Comparison of ENCODE assay signal across 24 cellular contexts in genomic region chr2:33616873-33617272, GRCh38. TPM values are rescaled to one million over a fixed set of nuclear protein-coding genes. Genes with fewer than 3 reads are reported as not detected.
DNase-seq lines count a peak whose midpoint lies in the region; TF ChIP-seq lines count a peak whose summit lies in the region.
"Had no signal": no experiment of that assay in that cellular context is flagged by ENCODE, and none has a peak within 500 bp of the region (broad histone marks: within the 10 kb centered on the region; RNA-seq: fewer than 3 reads in every experiment).

No MANE protein-coding gene starts in this region.

- H3K4me1 ChIP-seq in KMS-11 (ENCODE audit: low read depth, poor library complexity, severe bottlenecking) = peaks cover 29% of the 10 kb centered on the region
- H3K4me1 ChIP-seq: breast epithelium, gastroesophageal sphincter, suprapubic skin had no signal

- no peaks in the 10 kb centered on the region for H3K36me3 ChIP-seq in KMS-11 (ENCODE audit: insufficient read depth)
- H3K36me3 ChIP-seq: breast epithelium, gastroesophageal sphincter, suprapubic skin had no signal

- H3K9ac ChIP-seq in KMS-11 = peak overlapping the region; percentile 6; the same call in 1 of the 2 replicates

- H3K27ac ChIP-seq in KMS-11 = peak overlapping the region; percentile 59
- H3K27ac ChIP-seq: breast epithelium, gastroesophageal sphincter, SK-N-MC, suprapubic skin had no signal

- H3K79me2 ChIP-seq in KMS-11 (ENCODE audit: insufficient read depth, low read depth) = no peaks in the 10 kb centered on the region

- no peaks in the 10 kb centered on the region for H4K20me1 ChIP-seq in KMS-11 (ENCODE audit: insufficient read depth)

- DNase-seq in H4 (ENCODE audit: low spot score) = peak; percentile 23
- DNase-seq in epithelial cell of esophagus (ENCODE audit: low read depth) = peak; percentile 23
- DNase-seq in NCI-H2029 (lab: John Stamatoyannopoulos, UW) = no peak
- DNase-seq in NCI-H1417 (lab: John Stamatoyannopoulos, UW) = no peak
- DNase-seq in hippocampal formation (lab: John Stamatoyannopoulos, UW) = no peak
- no peak for DNase-seq in dedifferentiated amniotic fluid mesenchymal stem cell (ENCODE audit: extremely low spot score)
- DNase-seq: activated CD4-positive, alpha-beta T cell treated with anti-CD3 and anti-CD28 coated beads, Interleukin-2, amount 10 ng/mL, durations not matched to agents 7 days and 5 days; activated naive CD4-positive, alpha-beta T cell treated with anti-CD3 and anti-CD28 coated beads for 36 hours; activated T-cell treated with anti-CD3 and anti-CD28 coated beads, Interleukin-2, amount 50 U/mL, for 72 hours; effector memory CD4-positive, alpha-beta T cell; H9; islet precursor cell; KG1; MV-4-11; natural killer cell; NCI-H2171 treated with DMSO at 0.1 percent for 48 hours; NCI-H524; RPMI8226; T-helper 17 cell had no signal

- TF ChIP-seq CTCF in KMS-11 (conservative IDR thresholded peaks at IDR 0.05; ENCODE audit: low read depth, low read length) (no peak), epithelial cell of esophagus (IDR thresholded peaks at IDR 0.05; ENCODE audit: insufficient read depth, low read depth, low read length, missing control alignments) (no peak)

- H2AFZ ChIP-seq in KMS-11 (ENCODE audit: low read depth) = peak overlapping the region; percentile 15; the same call in 1 of the 2 replicates

- peak overlapping the region; percentile 30 for H3K4me3 ChIP-seq in KMS-11 (IDR thresholded peaks at IDR 0.05; ENCODE audit: insufficient read depth, low read depth, low read length)
- no peak overlapping the region for H3K4me3 ChIP-seq in epithelial cell of esophagus (ENCODE audit: low read length)
- H3K4me3 ChIP-seq: breast epithelium, gastroesophageal sphincter, SK-N-MC, suprapubic skin had no signal

- peak overlapping the region; percentile 84 for H3K4me2 ChIP-seq in KMS-11

- H3K27me3 ChIP-seq in KMS-11 (ENCODE audit: insufficient read depth, low read depth) = no peaks in the 10 kb centered on the region
- H3K27me3 ChIP-seq: breast epithelium, gastroesophageal sphincter, suprapubic skin had no signal

RNA-seq across cellular contexts. Expression of gene FAM98A, which starts 17.8 kb away (rescaled TPM):
- 4.6 and 43.4 TPM in 2 replicates for total RNA-seq in H4 (2014; rRNA removed; shearing (Covaris generic))

Comparison
In these comparisons a context has a peak if more than half of its experiments do, and no peak if none do; other contexts are left out.
1. DNase-seq: peak in H4 (single experiment) and epithelial cell of esophagus (single experiment); none in NCI-H2029 (single experiment), NCI-H1417 (0 of 3), hippocampal formation (0 of 2) and dedifferentiated amniotic fluid mesenchymal stem cell (single experiment).